Comparison of ENCODE assay signal across 12 cellular contexts in genomic region chr16:69772560-69773254, GRCh38. TPM values are rescaled to one million over a fixed set of nuclear protein-coding genes. Genes with fewer than 3 reads are reported as not detected.
DNase-seq lines count a peak whose midpoint lies in the region; ATAC-seq and TF ChIP-seq lines count a peak whose summit lies in the region.
"Had no signal": no experiment of that assay in that cellular context is flagged by ENCODE, and none has a peak within 500 bp of the region (broad histone marks: within the 10 kb centered on the region; RNA-seq: fewer than 3 reads in every experiment).

No MANE protein-coding gene starts in this region.

- H3K4me1 ChIP-seq in GM23248 (ENCODE audit: insufficient read depth) (0 out of 2 replicates have a peak, but pooled peaks cover 6% of the 10 kb centered on the region), ascending aorta (no peaks in the 10 kb centered on the region), suprapubic skin (no peaks in the 10 kb centered on the region)

- H3F3A ChIP-seq in GM23248 (ENCODE audit: insufficient read depth) = no peaks in the 10 kb centered on the region

- H3K27me3 ChIP-seq in GM23248 (replicated peaks; ENCODE audit: insufficient read depth) = no peaks in the 10 kb centered on the region
- no peaks in the 10 kb centered on the region for H3K27me3 ChIP-seq in ascending aorta
- H3K27me3 ChIP-seq in suprapubic skin = no peaks in the 10 kb centered on the region

- H3K4me2 ChIP-seq in GM23248 (ENCODE audit: unreplicated experiment) = no peak overlapping the region
- H3K4me2 ChIP-seq: smooth muscle cell had no signal

- H3K79me2 ChIP-seq in GM23248 (ENCODE audit: insufficient read depth) = peaks cover 88% of the 10 kb centered on the region

- no peaks in the 10 kb centered on the region for H4K20me1 ChIP-seq in GM23248 (ENCODE audit: insufficient read depth)

- no peak for ATAC-seq in HG02870 (IDR thresholded peaks at IDR 0.05; ENCODE audit: unreplicated experiment)
- ATAC-seq: left ventricle myocardium superior had no signal

- H3K36me3 Mint-ChIP-seq in endothelial cell (ENCODE audit: low read depth, unreplicated experiment) (peaks cover 9% of the 10 kb centered on the region), progenitor cell of endocrine pancreas (ENCODE audit: insufficient read depth) (no peaks in the 10 kb centered on the region)

- intact Hi-C loops in ascending aorta (cut with DNase I) = no loop called here

- H3K27me3 Mint-ChIP-seq in endothelial cell (ENCODE audit: unreplicated experiment) (no peaks in the 10 kb centered on the region), progenitor cell of endocrine pancreas (no peaks in the 10 kb centered on the region)

- WGBS in GM23248 (ENCODE audit: low coverage in 1 of 2, low lambda C conversion rate in 2 of 2, missing lambda C conversion rate in 2 of 2), 2 experiments = 69 to 70% methylated on average over 9 of the region's 9 CpGs
- WGBS in suprapubic skin = 54% methylated on average over 9 of the region's 9 CpGs

- TF ChIP-seq POLR2A in suprapubic skin (IDR thresholded peaks at IDR 0.05) = no peak

- TF ChIP-seq EP300 in suprapubic skin (IDR thresholded peaks at IDR 0.05) = no peak

- H3K27ac ChIP-seq in GM23248 (no peak overlapping the region), ascending aorta (no peak overlapping the region), suprapubic skin (no peak overlapping the region)

- peak overlapping the region; percentile 88 for H3K27ac Mint-ChIP-seq in endothelial cell (ENCODE audit: unreplicated experiment)
- H3K27ac Mint-ChIP-seq in progenitor cell of endocrine pancreas = peak overlapping the region; percentile 62

- in situ Hi-C loops in GM23248 (cut with MboI) = no loop called here

- H3K4me3 Mint-ChIP-seq in endothelial cell (ENCODE audit: unreplicated experiment) (no peak overlapping the region), progenitor cell of endocrine pancreas (ENCODE audit: low read depth) (no peak overlapping the region)

- H3K4me1 Mint-ChIP-seq in endothelial cell (ENCODE audit: unreplicated experiment) (peaks cover 12% of the 10 kb centered on the region), progenitor cell of endocrine pancreas (ENCODE audit: low read depth) (peaks cover 11% of the 10 kb centered on the region)

- H3K9me3 Mint-ChIP-seq in endothelial cell (ENCODE audit: unreplicated experiment) (no peaks in the 10 kb centered on the region), progenitor cell of endocrine pancreas (ENCODE audit: low read depth) (no peaks in the 10 kb centered on the region)

- H3K36me3 ChIP-seq in GM23248 (ENCODE audit: low read depth) (no peaks in the 10 kb centered on the region), ascending aorta (no peaks in the 10 kb centered on the region), suprapubic skin (no peaks in the 10 kb centered on the region)

- H3K9me3 ChIP-seq in GM23248 (ENCODE audit: low read depth) (no peaks in the 10 kb centered on the region), ascending aorta (peaks cover 0 to 11% of the 10 kb centered on the region in 2 donors), suprapubic skin (no peaks in the 10 kb centered on the region)

- DNase-seq in GM23248 (peak; percentile 12), NCI-H69 (lab: John Stamatoyannopoulos, UW) (peak; percentile 22), endothelial cell (ENCODE audit: low spot score) (no peak), progenitor cell of endocrine pancreas (ENCODE audit: low spot score, unreplicated experiment) (no peak), ascending aorta (ENCODE audit: low spot score in 2 of 2) (no peak), suprapubic skin (ENCODE audit: low spot score in 2 of 2) (no peak)
- DNase-seq: activated effector memory CD4-positive, alpha-beta T cell treated with anti-CD3 and anti-CD28 coated beads, Interleukin-2, amount 50 U/mL, for 16 hours; left ventricle myocardium superior; NCI-H510A treated with DMSO at 0.1 percent for 48 hours; T-helper 1 cell had no signal

- H3K4me3 ChIP-seq in GM23248 = no peak overlapping the region
- no peak overlapping the region for H3K4me3 ChIP-seq in ascending aorta
- no peak overlapping the region for H3K4me3 ChIP-seq in suprapubic skin
- H3K4me3 ChIP-seq: smooth muscle cell had no signal

- H3K9ac ChIP-seq in GM23248 = no peak overlapping the region

- TF ChIP-seq CTCF in endothelial cell (IDR thresholded peaks at IDR 0.05; ENCODE audit: unreplicated experiment) = no peak
- no peak for TF ChIP-seq CTCF in progenitor cell of endocrine pancreas (IDR thresholded peaks at IDR 0.05; ENCODE audit: unreplicated experiment)
- TF ChIP-seq CTCF in ascending aorta (IDR thresholded peaks at IDR 0.05) = no peak
- no peak for TF ChIP-seq CTCF in suprapubic skin (IDR thresholded peaks at IDR 0.05)

- no peak overlapping the region for H2AFZ ChIP-seq in GM23248

- no peaks in the 10 kb centered on the region for H3K9me2 ChIP-seq in GM23248 (ENCODE audit: insufficient read depth)

RNA-seq across cellular contexts. Expression of gene WWP2, which starts 10.6 kb away (rescaled TPM):
- total RNA-seq in GM23248 (2014; rRNA removed; shearing (Covaris generic)) = 15.8 and 19.0 TPM in 2 replicates
- polyA plus RNA-seq in GM23248 (2016; fragmentation: Nextera tagmentation; extraction: Ambion mirVana) = 18.4 and 18.5 TPM in 2 replicates
- 35.3 TPM for total RNA-seq in endothelial cell (ENCODE audit: unreplicated experiment)
- total RNA-seq in progenitor cell of endocrine pancreas = 58.8 and 62.3 TPM in 2 replicates
- total RNA-seq in ascending aorta = 71.2 TPM
- 10 to 100 TPM; 27.1 to 48.9 (median 42.2) TPM for total RNA-seq in suprapubic skin

RNA-seq across cellular contexts. Expression of gene NOB1, which starts 18.0 kb away (rescaled TPM):
- total RNA-seq in GM23248 (2014; rRNA removed; shearing (Covaris generic)) = 20.4 and 24.8 TPM in 2 replicates
- polyA plus RNA-seq in GM23248 (2016; fragmentation: Nextera tagmentation; extraction: Ambion mirVana) = 44.5 and 46.2 TPM in 2 replicates
- 46.8 TPM for total RNA-seq in endothelial cell (ENCODE audit: unreplicated experiment)
- total RNA-seq in progenitor cell of endocrine pancreas = 56.1 and 60.4 TPM in 2 replicates
- 20.2 TPM for total RNA-seq in ascending aorta
- total RNA-seq in suprapubic skin = 10 to 100 TPM; 45.2 to 62.9 (median 52.1) TPM

RNA-seq across cellular contexts. Expression of gene NQO1, which starts 46.3 kb away (rescaled TPM):
- total RNA-seq in GM23248 (2014; rRNA removed; shearing (Covaris generic)) = 332 and 431 TPM in 2 replicates
- 501 and 507 TPM in 2 replicates for polyA plus RNA-seq in GM23248 (2016; fragmentation: Nextera tagmentation; extraction: Ambion mirVana)
- total RNA-seq in endothelial cell (ENCODE audit: unreplicated experiment) = 29.1 TPM
- 175 and 183 TPM in 2 replicates for total RNA-seq in progenitor cell of endocrine pancreas
- 58.6 TPM for total RNA-seq in ascending aorta
- total RNA-seq in suprapubic skin = 10 to 100 TPM; 10.2 to 34.6 (median 21.4) TPM

Comparison
In these comparisons a context has a peak if more than half of its experiments do, and no peak if none do; other contexts are left out.
1. DNase-seq: peak in GM23248 (single experiment) and NCI-H69 (single experiment); none in endothelial cell (single experiment), progenitor cell of endocrine pancreas (single experiment), ascending aorta (0 of 2) and suprapubic skin (0 of 2).